In the genomic region with DNA sequence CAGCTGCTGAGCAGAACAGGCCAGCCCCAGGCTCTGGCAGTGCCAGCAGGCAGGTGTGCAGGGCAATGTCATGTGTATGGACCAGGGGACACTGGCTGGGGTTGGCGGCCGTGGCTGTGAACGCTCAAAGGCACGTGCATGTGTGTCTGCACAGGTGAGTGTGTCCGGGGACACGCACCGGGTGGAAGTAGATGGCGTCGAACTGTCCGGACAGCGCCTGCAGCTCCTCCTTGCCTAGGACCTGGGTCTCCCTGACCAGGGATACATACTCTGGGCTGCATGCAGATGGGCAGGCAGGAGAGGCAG, we compare ENCODE assay signal across 8 cellular contexts. TPM values are rescaled to one million over a fixed set of nuclear protein-coding genes. Genes with fewer than 3 reads are reported as not detected.
DNase-seq lines count a peak whose midpoint lies in the region; ATAC-seq, FAIRE-seq and TF ChIP-seq lines count a peak whose summit lies in the region.
"Had no signal": no experiment of that assay in that cellular context is flagged by ENCODE, and none has a peak within 500 bp of the region (broad histone marks: within the 10 kb centered on the region; RNA-seq: fewer than 3 reads in every experiment).

No MANE protein-coding gene starts in this region.

- no peak overlapping the region for H2AFZ ChIP-seq in HCT116 (ENCODE audit: low read depth, low read length, poor library complexity, severe bottlenecking)
- H2AFZ ChIP-seq in hepatocyte: no peak overlapping the region

- H3K4me2 ChIP-seq in HCT116 (ENCODE audit: low read length): peak overlapping the region; percentile 98
- H3K4me2 ChIP-seq in hepatocyte: peak overlapping the region; percentile 99

- CTCF ChIA-PET in HCT116 (lab: Charles Lee): interaction anchor here (1.2 to 3.0 kb wide), 4 partner anchors 13 to 150 kb away, joined by 3 to 17 read pairs (median 6); no protein-coding TSS in a partner anchor

- H3K4me1 ChIP-seq in HCT116 (ENCODE audit: control insufficient read depth in 1 of 2, insufficient read depth in 2 of 2, low read length in 2 of 2) (peaks cover 18 to 63% of the 10 kb centered on the region in 2 experiments; a peak in 3 of 4 replicates), hepatocyte (ENCODE audit: insufficient read depth) (peaks cover 20% of the 10 kb centered on the region), spleen (peaks cover 30 to 72% (median 64%) of the 10 kb centered on the region in 6 donors)

- DNase-seq in HCT116 (ENCODE audit: low read depth, low spot score) (no peak), WERI-Rb-1 (no peak), hepatocyte (ENCODE audit: low spot score) (no peak), spleen (no peak), NCI-H446 treated with DMSO at 0.1 percent for 48 hours (lab: John Stamatoyannopoulos, UW) (no peak), GM19239 (ENCODE audit: insufficient read length, low spot score) (no peak)
- no peak for DNase-seq in stimulated activated CD4-positive, alpha-beta T cell treated with anti-CD3 and anti-CD28 coated beads, Interleukin-4, amount 100 ng/mL, for 24 hours
- DNase-seq: SIG-M5 had no signal

- no peak for TF ChIP-seq RAD21 in HCT116 (IDR thresholded peaks at IDR 0.05; ENCODE audit: low read depth)

- peaks cover 45% of the 10 kb centered on the region for H3K79me2 ChIP-seq in HCT116 (ENCODE audit: insufficient read depth, low read length)
- H3K79me2 ChIP-seq in hepatocyte: peaks cover 33% of the 10 kb centered on the region

- TF ChIP-seq CTCF in HCT116 (IDR thresholded peaks at IDR 0.05 in 2 of 3, conservative IDR thresholded peaks at IDR 0.05 in 1 of 3; ENCODE audit: borderline replicate concordance in 1 of 3, insufficient read depth in 1 of 3, low read depth in 2 of 3, low read length in 2 of 3) (no peak), WERI-Rb-1 (IDR thresholded peaks at IDR 0.05; ENCODE audit: low read depth, low read length) (no peak), hepatocyte (IDR thresholded peaks at IDR 0.05; ENCODE audit: poor library complexity) (no peak), spleen (IDR thresholded peaks at IDR 0.05 in 8 of 11, conservative IDR thresholded peaks at IDR 0.05 in 3 of 11) (no peak)

- peak overlapping the region; percentile 96 for H3K9ac ChIP-seq in HCT116 (ENCODE audit: low read length)

- H3K9me2 ChIP-seq in HCT116 (ENCODE audit: insufficient read depth) (no peaks in the 10 kb centered on the region), hepatocyte (replicated peaks; ENCODE audit: insufficient read depth) (no peaks in the 10 kb centered on the region)

- WGBS in hepatocyte (ENCODE audit: low lambda C conversion rate, missing lambda C conversion rate): 84% methylated on average over 11 of the region's 11 CpGs
- 81 to 90% (median 86%) methylated on average over 7 to 11 of the region's 11 CpGs for WGBS in spleen, 5 donors

- no peaks in the 10 kb centered on the region for H3K27me3 ChIP-seq in HCT116 (ENCODE audit: insufficient read depth, low read length)
- no peaks in the 10 kb centered on the region for H3K27me3 ChIP-seq in WERI-Rb-1 (ENCODE audit: insufficient read depth, low read depth, severe bottlenecking)
- no peaks in the 10 kb centered on the region for H3K27me3 ChIP-seq in hepatocyte
- no peaks in the 10 kb centered on the region for H3K27me3 ChIP-seq in spleen (replicated peaks in 1 of 7)

- intact Hi-C loops in HCT116 (cut with micrococcal nuclease): loop anchor here (5.0 kb wide), 1 partner anchor 247 kb away; no protein-coding TSS in a partner anchor
- intact Hi-C loops in spleen (cut with DNase I; ENCODE audit: low total_unique reads): loop anchor here (5.0 kb wide), 1 partner anchor 92 kb away; a partner anchor contains a TSS

- peaks cover 0 to 17% of the 10 kb centered on the region in 2 experiments; a peak in 1 of 4 replicates for H3K36me3 ChIP-seq in HCT116 (ENCODE audit: control insufficient read depth in 1 of 2, insufficient read depth in 2 of 2, low read length in 2 of 2)
- peaks cover 55% of the 10 kb centered on the region for H3K36me3 ChIP-seq in WERI-Rb-1
- no peaks in the 10 kb centered on the region for H3K36me3 ChIP-seq in hepatocyte (replicated peaks; ENCODE audit: insufficient read depth, low read depth)
- H3K36me3 ChIP-seq in spleen: peaks cover 0 to 43% (median 16%) of the 10 kb centered on the region in 6 donors

- ATAC-seq in HCT116: no peak

- H3K9me3 ChIP-seq in HCT116 (ENCODE audit: control insufficient read depth in 1 of 2, insufficient read depth in 1 of 2, low read depth in 1 of 2, low read length in 2 of 2): no peaks in the 10 kb centered on the region
- H3K9me3 ChIP-seq in WERI-Rb-1 (ENCODE audit: severe bottlenecking): no peaks in the 10 kb centered on the region
- no peaks in the 10 kb centered on the region for H3K9me3 ChIP-seq in hepatocyte (ENCODE audit: low read depth)
- no peaks in the 10 kb centered on the region for H3K9me3 ChIP-seq in spleen

- peak overlapping the region; percentile 70 to 93 for H3K4me3 ChIP-seq in HCT116 (replicated peaks in 1 of 2; ENCODE audit: low read depth in 1 of 2, low read length in 2 of 2)
- H3K4me3 ChIP-seq in WERI-Rb-1 (ENCODE audit: low read depth, low read length): peak overlapping the region; percentile 70
- peak overlapping the region; percentile 70 for H3K4me3 ChIP-seq in hepatocyte
- H3K4me3 ChIP-seq in spleen: peak overlapping the region in 7 of 8 donors; percentile 67 to 85 (median 77)

- RAD21 ChIA-PET in HCT116 (lab: Charles Lee; ENCODE audit: low non-redundant PET in 1 of 2, low total read pairs in 2 of 2, uncharacterized antibody in 2 of 2, unreplicated experiment in 2 of 2): interaction anchor here in 1 of 2 experiments (0.7 kb wide), 1 partner anchor 30 kb away, joined by 3 read pairs; no protein-coding TSS in a partner anchor

- H4K20me1 ChIP-seq in HCT116 (ENCODE audit: insufficient read depth): no peaks in the 10 kb centered on the region
- no peaks in the 10 kb centered on the region for H4K20me1 ChIP-seq in hepatocyte (ENCODE audit: insufficient read depth, poor library complexity, severe bottlenecking)

- POLR2A ChIA-PET in HCT116 (lab: Charles Lee): interaction anchor here (1.6 kb wide), 2 partner anchors 22 to 91 kb away, joined by 3 to 7 read pairs; no protein-coding TSS in a partner anchor

- FAIRE-seq in GM19239 (lab: Jason Lieb, UNC): no peak

- no peak for TF ChIP-seq POLR2A in HCT116 (IDR thresholded peaks at IDR 0.05; ENCODE audit: borderline replicate concordance, extremely low read depth, insufficient read depth, insufficient read length)
- no peak for TF ChIP-seq POLR2A in spleen (IDR thresholded peaks at IDR 0.05)

- H3K27ac ChIP-seq in HCT116 (ENCODE audit: low read depth, low read length) (peak overlapping the region; percentile 99), WERI-Rb-1 (peak overlapping the region; percentile 68), hepatocyte (no peak overlapping the region), spleen (peak overlapping the region in 5 of 8 donors; percentile 73 to 86 (median 81))

- BruUV-seq in HCT116 (replicated peaks; lab: Mats Ljungman, UMichigan): no TSS peak

TF ChIP-seq in HCT116, 20 proteins besides CTCF, POLR2A, EP300 and RAD21:
- TF ChIP-seq EZH2phosphoT487 (IDR thresholded peaks at IDR 0.05; ENCODE audit: borderline replicate concordance): no peak

RNA-seq across cellular contexts. Expression of a gene that starts 0.9 kb away (rescaled TPM):
- total RNA-seq in HCT116 (2021; ENCODE audit: unreplicated experiment) (67.5 TPM), hepatocyte (21.5 and 23.8 TPM in 2 replicates), spleen (100 to 1,000 TPM in 1 of 7 donors, 10 to 100 TPM in 6; 63.6 to 108 (median 70.2) TPM)
- 45.5 and 52.0 TPM in 2 replicates for polyA plus RNA-seq in HCT116 (2012)
- polyA plus RNA-seq in hepatocyte (30.2 and 40.5 TPM in 2 replicates), spleen (10 to 100 TPM; 25.0 to 69.9 (median 44.7) TPM)

RNA-seq across cellular contexts. Expression of a gene that starts 5.4 kb away (rescaled TPM):
- total RNA-seq in HCT116 (2021; ENCODE audit: unreplicated experiment) (38.6 TPM), hepatocyte (14.0 and 26.2 TPM in 2 replicates), spleen (10 to 100 TPM; 65.2 to 98.0 (median 69.4) TPM)
- polyA plus RNA-seq in HCT116 (2012): 27.0 and 29.9 TPM in 2 replicates
- polyA plus RNA-seq in hepatocyte (31.5 and 44.1 TPM in 2 replicates), spleen (10 to 100 TPM; 36.0 to 70.7 (median 69.2) TPM)

RNA-seq across cellular contexts. Expression of a gene that starts 11.3 kb away (rescaled TPM):
- total RNA-seq in HCT116 (2021; ENCODE audit: unreplicated experiment) (86.7 TPM), hepatocyte (12.5 and 13.8 TPM in 2 replicates), spleen (10 to 100 TPM in 2 of 7 donors, 1 to 10 TPM in 5; 3.9 to 11.6 (median 6.4) TPM)
- polyA plus RNA-seq in HCT116 (2012): 61.5 and 61.8 TPM in 2 replicates
- polyA plus RNA-seq in hepatocyte (33.8 and 51.4 TPM in 2 replicates), spleen (10 to 100 TPM in 1 of 3 donors, 1 to 10 TPM in 2; 6.9 to 11.0 (median 9.0) TPM)

RNA-seq across cellular contexts. Expression of a gene that starts 20.0 kb away (rescaled TPM):
- 19.3 TPM for total RNA-seq in HCT116 (2021; ENCODE audit: unreplicated experiment)
- polyA plus RNA-seq in HCT116 (2012): 15.7 and 17.2 TPM in 2 replicates
- 1.4 and 2.3 TPM in 2 replicates for total RNA-seq in hepatocyte
- polyA plus RNA-seq in hepatocyte: 0.62 and 1.1 TPM in 2 replicates
- total RNA-seq in spleen: 10 to 100 TPM in 3 of 7 donors, 1 to 10 TPM in 4; 5.2 to 20.7 (median 9.3) TPM
- polyA plus RNA-seq in spleen: 10 to 100 TPM; 10.7 to 25.3 (median 21.0) TPM

RNA-seq across cellular contexts. Expression of a gene that starts 49.4 kb away (rescaled TPM):
- total RNA-seq in HCT116 (2021; ENCODE audit: unreplicated experiment): 29.6 TPM
- polyA plus RNA-seq in HCT116 (2012): 27.2 and 30.6 TPM in 2 replicates
- 27.3 and 31.6 TPM in 2 replicates for total RNA-seq in hepatocyte
- polyA plus RNA-seq in hepatocyte: 35.2 and 37.7 TPM in 2 replicates
- total RNA-seq in spleen: 10 to 100 TPM; 25.4 to 31.7 (median 29.3) TPM
- 10 to 100 TPM; 26.2 to 70.8 (median 47.0) TPM for polyA plus RNA-seq in spleen
